In genomic region chr16:83482545-83483162, GRCh38 we compare ENCODE assay signal across 14 cellular contexts.
DNase-seq lines count a peak whose midpoint lies in the region; ATAC-seq, FAIRE-seq and TF ChIP-seq lines count a peak whose summit lies in the region.
"Had no signal": no experiment of that assay in that cellular context is flagged by ENCODE, and none has a peak within 500 bp of the region (broad histone marks: within the 10 kb centered on the region; RNA-seq: fewer than 3 reads in every experiment).

No MANE protein-coding gene starts in this region.

- 54 to 63% methylated on average over 9 of the region's 9 CpGs for WGBS in GM23248 (ENCODE audit: low coverage in 1 of 2, low lambda C conversion rate in 2 of 2, missing lambda C conversion rate in 2 of 2), 2 experiments

- in situ Hi-C loops in GM23248 (cut with MboI) (no loop called here), gastrocnemius medialis (cut with MboI; ENCODE audit: low sequenced_read_pairs in 4 of 4) (no loop called here)

- no peaks in the 10 kb centered on the region for H3K9me2 ChIP-seq in GM23248 (ENCODE audit: insufficient read depth)

- H4K20me1 ChIP-seq in GM23248 (ENCODE audit: insufficient read depth): no peaks in the 10 kb centered on the region
- H4K20me1 ChIP-seq: BLaER1 had no signal

- H3K4me2 ChIP-seq in GM23248 (ENCODE audit: unreplicated experiment): no peak overlapping the region
- H3K4me2 ChIP-seq: BLaER1 had no signal

- H3K4me3 ChIP-seq in GM23248 (no peak overlapping the region), gastrocnemius medialis (no peak overlapping the region)
- H3K4me3 ChIP-seq: BLaER1, HAP-1 had no signal

- intact Hi-C loops in Right ventricle myocardium inferior (cut with DNase I) (no loop called here), cardiac septum (cut with DNase I) (no loop called here), left cardiac atrium (cut with DNase I) (no loop called here), gastrocnemius medialis (cut with DNase I; ENCODE audit: low total_unique reads) (no loop called here)

- H3K79me2 ChIP-seq in GM23248 (ENCODE audit: insufficient read depth): no peaks in the 10 kb centered on the region

- H3K9me3 ChIP-seq in GM23248 (ENCODE audit: low read depth): no peaks in the 10 kb centered on the region
- H3K9me3 ChIP-seq in gastrocnemius medialis: no peaks in the 10 kb centered on the region
- H3K9me3 ChIP-seq: BLaER1, Caco-2, HAP-1 had no signal

- H3K27ac ChIP-seq in GM23248: no peak overlapping the region
- no peak overlapping the region for H3K27ac ChIP-seq in gastrocnemius medialis
- H3K27ac ChIP-seq: BLaER1 had no signal

- ATAC-seq in Right ventricle myocardium inferior (peak; percentile 84), left cardiac atrium (peak; percentile 46 to 92), gastrocnemius medialis (peak; percentile 21 to 66)
- no peak for ATAC-seq in activated naive CD4-positive, alpha-beta T cell treated with anti-CD3 and anti-CD28 coated beads, Interleukin-2, amount 50 U/mL, for 72 hours

- H3K27ac Mint-ChIP-seq in activated naive CD4-positive, alpha-beta T cell treated with anti-CD3 and anti-CD28 coated beads, Interleukin-2, amount 50 U/mL, for 72 hours: no peak overlapping the region
- H3K27ac Mint-ChIP-seq: CD8-positive, alpha-beta memory T cell had no signal

- H3K4me1 ChIP-seq in GM23248 (ENCODE audit: insufficient read depth) (no peaks in the 10 kb centered on the region), gastrocnemius medialis (peaks cover 3 to 4% of the 10 kb centered on the region in 2 donors)
- H3K4me1 ChIP-seq: BLaER1, Caco-2, HAP-1 had no signal

- no peak for TF ChIP-seq CTCF in gastrocnemius medialis (IDR thresholded peaks at IDR 0.05 in 4 of 5, conservative IDR thresholded peaks at IDR 0.05 in 1 of 5)

- peaks cover 4% of the 10 kb centered on the region in 2 donors for H3K9me3 Mint-ChIP-seq in activated naive CD4-positive, alpha-beta T cell treated with anti-CD3 and anti-CD28 coated beads, Interleukin-2, amount 50 U/mL, for 72 hours
- H3K9me3 Mint-ChIP-seq: CD8-positive, alpha-beta memory T cell had no signal

- DNase-seq in Right ventricle myocardium inferior (ENCODE audit: missing footprints) (no peak), cardiac septum (ENCODE audit: low spot score) (no peak), GM23248 (peak; percentile 10), left cardiac atrium (no peak), gastrocnemius medialis (no peak), RCC 7860 (ENCODE audit: low spot score) (no peak)
- no peak for DNase-seq in activated naive CD4-positive, alpha-beta T cell treated with anti-CD3 and anti-CD28 coated beads, Interleukin-2, amount 50 U/mL, for 72 hours (ENCODE audit: low spot score in 2 of 2)
- DNase-seq: 8988T; AML-193; Caco-2; CD8-positive, alpha-beta memory T cell had no signal

- H3K9ac ChIP-seq in GM23248: no peak overlapping the region
- H3K9ac ChIP-seq: BLaER1 had no signal

- TF ChIP-seq POLR2A in gastrocnemius medialis (IDR thresholded peaks at IDR 0.05): no peak

- H3F3A ChIP-seq in GM23248 (ENCODE audit: insufficient read depth): no peaks in the 10 kb centered on the region

- H2AFZ ChIP-seq in GM23248: no peak overlapping the region

- H3K27me3 ChIP-seq in GM23248 (replicated peaks; ENCODE audit: insufficient read depth): no peaks in the 10 kb centered on the region
- no peaks in the 10 kb centered on the region for H3K27me3 ChIP-seq in gastrocnemius medialis
- H3K27me3 ChIP-seq: BLaER1 had no signal

- H3K36me3 ChIP-seq in GM23248 (ENCODE audit: low read depth): no peaks in the 10 kb centered on the region
- H3K36me3 ChIP-seq in gastrocnemius medialis: no peaks in the 10 kb centered on the region
- H3K36me3 ChIP-seq: BLaER1, HAP-1 had no signal

- H3K36me3 Mint-ChIP-seq in activated naive CD4-positive, alpha-beta T cell treated with anti-CD3 and anti-CD28 coated beads, Interleukin-2, amount 50 U/mL, for 72 hours: no peaks in the 10 kb centered on the region
- H3K36me3 Mint-ChIP-seq: CD8-positive, alpha-beta memory T cell had no signal

- no peak for FAIRE-seq in RCC 7860 (lab: Jason Lieb, UNC)
- FAIRE-seq: H1 had no signal

Comparison
In these comparisons a context has a peak if more than half of its experiments do, and no peak if none do; other contexts are left out.
1. ATAC-seq: peak in Right ventricle myocardium inferior (single experiment), left cardiac atrium (2 of 2) and gastrocnemius medialis (2 of 2); none in activated naive CD4-positive, alpha-beta T cell treated with anti-CD3 and anti-CD28 coated beads, Interleukin-2, amount 50 U/mL, for 72 hours (0 of 2).